In the genomic region with DNA sequence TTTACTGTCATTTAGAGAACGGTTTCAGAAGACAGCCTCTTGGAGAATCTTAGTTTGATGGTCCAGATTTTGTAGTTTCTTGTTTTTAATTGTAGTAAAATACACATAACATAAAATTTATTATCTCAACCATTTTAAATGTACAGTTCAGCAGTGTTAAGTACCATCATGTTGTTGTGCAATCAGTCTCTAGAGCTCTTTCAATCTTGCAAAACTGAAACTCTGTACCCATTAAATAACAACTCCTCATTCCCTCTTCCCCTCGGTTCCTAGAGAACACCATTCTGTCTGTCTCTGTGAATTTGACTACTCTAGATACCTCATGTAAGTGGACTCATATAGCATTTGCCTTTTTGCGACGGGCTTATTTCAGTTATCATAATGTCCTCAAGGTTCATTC, we compare ENCODE assay signal across 21 cellular contexts.
"Had no signal": no experiment of that assay in that cellular context is flagged by ENCODE, and none has a peak within 500 bp of the region (broad histone marks: within the 10 kb centered on the region; RNA-seq: fewer than 3 reads in every experiment).

No MANE protein-coding gene starts in this region.

- ATAC-seq: body of pancreas; effector memory CD8-positive, alpha-beta T cell; foreskin keratinocyte; left colon; stimulated activated memory B cell treated with anti-CD40 and anti-IgM and Interleukin-4, amounts not matched to agents 10 μg/mL and 1 μg/mL and 100 μg/mL, for 72 hours had no signal

- H3K4me3 ChIP-seq: body of pancreas, lung, sigmoid colon, thoracic aorta, upper lobe of left lung had no signal

- FAIRE-seq: TTC549 had no signal

- DNase-seq: activated CD4-positive, alpha-beta memory T cell treated with anti-CD3 and anti-CD28 coated beads for 36 hours; activated naive CD4-positive, alpha-beta T cell; activated naive CD8-positive, alpha-beta T cell treated with anti-CD3 and anti-CD28 coated beads, Interleukin-2, amount 10 ng/mL, durations not matched to agents 7 days and 5 days; activated T-cell treated with anti-CD3 and anti-CD28 coated beads for 4 hours; body of pancreas; caudate nucleus; effector memory CD8-positive, alpha-beta T cell; glutamatergic neuron; hippocampal formation; islet precursor cell; left colon; midbrain; nucleus accumbens; sigmoid colon; stimulated activated CD4-positive, alpha-beta T cell treated with anti-CD3 and anti-CD28 coated beads, Interleukin-4, amount 100 ng/mL, for 4 hours; upper lobe of left lung had no signal
